In the genomic region with DNA sequence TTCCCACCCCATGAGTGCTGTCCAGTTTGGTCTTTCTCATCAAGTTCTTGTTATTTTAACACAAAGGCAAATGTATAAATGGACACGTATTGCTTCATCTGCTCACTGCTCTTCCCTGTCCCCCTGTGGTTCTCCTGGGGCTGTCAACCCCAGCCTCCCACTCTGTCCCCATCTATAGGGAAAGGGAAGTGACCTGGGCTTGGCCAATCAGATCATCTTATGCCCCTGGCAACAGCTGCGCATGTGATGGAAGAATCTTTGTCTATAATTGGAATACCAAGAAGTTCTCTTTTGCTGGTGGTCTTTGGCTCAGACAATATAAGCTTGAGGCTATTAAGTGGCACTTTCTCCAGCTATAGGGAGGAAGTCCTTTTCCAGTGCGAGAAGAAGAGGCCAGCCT, we compare ENCODE assay signal across 24 cellular contexts. TPM values are rescaled to one million over a fixed set of nuclear protein-coding genes. Genes with fewer than 3 reads are reported as not detected.
DNase-seq lines count a peak whose midpoint lies in the region; ATAC-seq, FAIRE-seq and TF ChIP-seq lines count a peak whose summit lies in the region.
"Had no signal": no experiment of that assay in that cellular context is flagged by ENCODE, and none has a peak within 500 bp of the region (broad histone marks: within the 10 kb centered on the region; RNA-seq: fewer than 3 reads in every experiment).

No MANE protein-coding gene starts in this region.

- H3K36me3 Mint-ChIP-seq in astrocyte (ENCODE audit: low read depth, unreplicated experiment): peaks cover 3% of the 10 kb centered on the region
- H3K36me3 Mint-ChIP-seq in type B pancreatic cell: peaks cover 3% of the 10 kb centered on the region
- H3K36me3 Mint-ChIP-seq in progenitor cell of endocrine pancreas (ENCODE audit: insufficient read depth): no peaks in the 10 kb centered on the region
- H3K36me3 Mint-ChIP-seq: CD14-positive monocyte had no signal

- H3K4me2 ChIP-seq in astrocyte (ENCODE audit: low read length): no peak overlapping the region
- H3K4me2 ChIP-seq: KMS-11 had no signal

- no peak overlapping the region for H3K27ac ChIP-seq in astrocyte (ENCODE audit: low read depth, low read length)
- H3K27ac ChIP-seq: KMS-11, SJCRH30 had no signal

- peaks cover 13% of the 10 kb centered on the region for H3K27me3 ChIP-seq in astrocyte (ENCODE audit: insufficient read depth, low read length)
- H3K27me3 ChIP-seq: SJCRH30 had no signal

- no peak for TF ChIP-seq CTCF in NB4 (IDR thresholded peaks at IDR 0.05; ENCODE audit: low read depth, low read length)
- no peak for TF ChIP-seq CTCF in astrocyte (IDR thresholded peaks at IDR 0.05; ENCODE audit: insufficient read depth, low read depth, low read length)
- no peak for TF ChIP-seq CTCF in type B pancreatic cell (conservative IDR thresholded peaks at IDR 0.05)
- no peak for TF ChIP-seq CTCF in progenitor cell of endocrine pancreas (IDR thresholded peaks at IDR 0.05; ENCODE audit: unreplicated experiment)

- no peak overlapping the region for H2AFZ ChIP-seq in astrocyte (ENCODE audit: low read depth, low read length)

- in situ Hi-C loops in ACHN (cut with HindIII; ENCODE audit: low pct_ligation_motif_present, low pct_unique_long_range_greater_than_20kb, low sequenced_read_pairs): no loop called here

- H3K36me3 ChIP-seq in astrocyte (ENCODE audit: insufficient read depth, low read length): no peaks in the 10 kb centered on the region
- H3K36me3 ChIP-seq: SJCRH30 had no signal

- H3K27ac Mint-ChIP-seq in astrocyte (ENCODE audit: unreplicated experiment) (peak overlapping the region; percentile 41), type B pancreatic cell (no peak overlapping the region), progenitor cell of endocrine pancreas (no peak overlapping the region)
- H3K27ac Mint-ChIP-seq: B cell had no signal

- ATAC-seq in HG03378 (IDR thresholded peaks at IDR 0.05; ENCODE audit: unreplicated experiment): no peak
- ATAC-seq: HCT116 had no signal

- H3K79me2 ChIP-seq in astrocyte (ENCODE audit: insufficient read depth, low read length): no peaks in the 10 kb centered on the region

- H3K9me3 Mint-ChIP-seq in astrocyte (ENCODE audit: unreplicated experiment) (peaks cover 7% of the 10 kb centered on the region), type B pancreatic cell (no peaks in the 10 kb centered on the region), progenitor cell of endocrine pancreas (ENCODE audit: low read depth) (no peaks in the 10 kb centered on the region)

- TF ChIP-seq POLR2A in NB4 (IDR thresholded peaks at IDR 0.05; ENCODE audit: extremely low read depth, insufficient read length): no peak

- no peak for FAIRE-seq in astrocyte (lab: Jason Lieb, UNC)
- FAIRE-seq: A204.1, H1 had no signal

- DNase-seq in SKM-1 treated with dmso at 0.1 percent for 144 hours (lab: John Stamatoyannopoulos, UW; ENCODE audit: unreplicated experiment) (peak; percentile 38), SKM-1 (lab: John Stamatoyannopoulos, UW; ENCODE audit: unreplicated experiment) (no peak), NB4 (ENCODE audit: low read depth) (peak; percentile 65), astrocyte (ENCODE audit: low read depth) (no peak), type B pancreatic cell (ENCODE audit: extremely low spot score, unreplicated experiment) (no peak), progenitor cell of endocrine pancreas (ENCODE audit: low spot score, unreplicated experiment) (no peak), ACHN (no peak)
- DNase-seq: EL; GF-D8; NCI-H1092 treated with DMSO at 0.1 percent for 48 hours; NCI-H1436 treated with DMSO at 0.1 percent for 48 hours; NCI-H2029; NCI-H2227 treated with DMSO at 0.1 percent for 48 hours; NCI-H510A; NK-92 treated with Interleukin-12 subunit alpha and Interleukin-12 subunit beta, amount 100 ng/mL, for 24 hours had no signal

- no peaks in the 10 kb centered on the region for H3K9me3 ChIP-seq in astrocyte (ENCODE audit: insufficient read depth, low read depth, low read length)
- H3K9me3 ChIP-seq: SJCRH30 had no signal

- H3K4me3 ChIP-seq in NB4 (ENCODE audit: low read depth, low read length): no peak overlapping the region
- H3K4me3 ChIP-seq in astrocyte (ENCODE audit: insufficient read depth, low read depth, low read length): no peak overlapping the region
- H3K4me3 ChIP-seq: SJCRH30 had no signal

- peaks cover 38% of the 10 kb centered on the region for H3K27me3 Mint-ChIP-seq in astrocyte (ENCODE audit: low read depth, unreplicated experiment)
- H3K27me3 Mint-ChIP-seq in type B pancreatic cell: peaks cover 33% of the 10 kb centered on the region
- H3K27me3 Mint-ChIP-seq in progenitor cell of endocrine pancreas: peaks cover 39% of the 10 kb centered on the region

- H3K9ac ChIP-seq in astrocyte (ENCODE audit: low read length): no peak overlapping the region
- H3K9ac ChIP-seq: KMS-11 had no signal

- H3K4me1 Mint-ChIP-seq in astrocyte (ENCODE audit: low read depth, unreplicated experiment) (peaks cover 2% of the 10 kb centered on the region), type B pancreatic cell (ENCODE audit: unreplicated experiment) (peaks cover 6% of the 10 kb centered on the region), progenitor cell of endocrine pancreas (ENCODE audit: low read depth) (peaks cover 5% of the 10 kb centered on the region)

- no peaks in the 10 kb centered on the region for H4K20me1 ChIP-seq in astrocyte (ENCODE audit: insufficient read depth, low read length)

- H3K4me3 Mint-ChIP-seq in astrocyte (ENCODE audit: unreplicated experiment) (peak overlapping the region; percentile 34), type B pancreatic cell (no peak overlapping the region), progenitor cell of endocrine pancreas (ENCODE audit: low read depth) (no peak overlapping the region)
- H3K4me3 Mint-ChIP-seq: B cell; T-helper 1 cell treated with Interleukin-12 subunit alpha and Interleukin-12 subunit beta and Interleukin-4 antibody, amounts not matched to agents 30 μg/mL and 1 μg/mL, for 36 hours had no signal

- peaks cover 4% of the 10 kb centered on the region for H3K4me1 ChIP-seq in astrocyte (ENCODE audit: insufficient read depth, low read length)
- H3K4me1 ChIP-seq: SJCRH30 had no signal

RNA-seq across cellular contexts. Expression of gene CCSAP, which starts 4.7 kb away (rescaled TPM):
- 7.6 and 8.0 TPM in 2 replicates for total RNA-seq in astrocyte
- 9.6 and 10.0 TPM in 2 replicates for total RNA-seq in type B pancreatic cell (ENCODE audit: low replicate concordance)
- 10.5 and 10.9 TPM in 2 replicates for total RNA-seq in progenitor cell of endocrine pancreas

Comparison
In these comparisons a context has a peak if more than half of its experiments do, and no peak if none do; other contexts are left out.
1. DNase-seq: peak in SKM-1 treated with dmso at 0.1 percent for 144 hours (single experiment) and NB4 (single experiment); none in SKM-1 (single experiment), astrocyte (single experiment), type B pancreatic cell (single experiment), progenitor cell of endocrine pancreas (single experiment) and ACHN (single experiment).